In the genomic region with DNA sequence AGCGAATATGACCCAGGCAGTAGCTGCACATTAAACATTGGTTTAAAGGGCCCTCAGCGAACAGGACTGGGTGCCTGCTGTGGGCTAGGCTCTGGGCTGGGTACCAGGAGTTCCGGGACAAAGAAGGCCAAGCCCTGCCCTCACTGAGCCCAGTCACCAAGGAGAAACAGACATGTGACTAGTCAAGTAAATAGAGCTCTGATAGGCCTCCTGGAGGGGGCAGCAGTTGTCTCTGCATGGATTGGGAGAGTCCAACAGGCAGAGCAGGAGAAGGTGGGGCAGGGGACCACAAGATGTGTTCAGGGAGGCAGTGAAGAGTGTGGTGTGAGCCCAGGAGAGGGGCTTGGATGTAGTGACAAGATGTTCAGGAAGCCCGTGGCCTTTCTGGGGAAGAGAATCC, we compare ENCODE assay signal across 1 cellular context.
A peak's percentile ranks its signal among the peaks of the same experiment; 100 is the strongest.
TF ChIP-seq lines count a peak whose summit lies in the region.

No MANE protein-coding gene starts in this region.

TF ChIP-seq in HepG2, 621 proteins besides CTCF, POLR2A, EP300 and RAD21 (continued from another document and continues in another):
- TF ChIP-seq, protein P1, sequence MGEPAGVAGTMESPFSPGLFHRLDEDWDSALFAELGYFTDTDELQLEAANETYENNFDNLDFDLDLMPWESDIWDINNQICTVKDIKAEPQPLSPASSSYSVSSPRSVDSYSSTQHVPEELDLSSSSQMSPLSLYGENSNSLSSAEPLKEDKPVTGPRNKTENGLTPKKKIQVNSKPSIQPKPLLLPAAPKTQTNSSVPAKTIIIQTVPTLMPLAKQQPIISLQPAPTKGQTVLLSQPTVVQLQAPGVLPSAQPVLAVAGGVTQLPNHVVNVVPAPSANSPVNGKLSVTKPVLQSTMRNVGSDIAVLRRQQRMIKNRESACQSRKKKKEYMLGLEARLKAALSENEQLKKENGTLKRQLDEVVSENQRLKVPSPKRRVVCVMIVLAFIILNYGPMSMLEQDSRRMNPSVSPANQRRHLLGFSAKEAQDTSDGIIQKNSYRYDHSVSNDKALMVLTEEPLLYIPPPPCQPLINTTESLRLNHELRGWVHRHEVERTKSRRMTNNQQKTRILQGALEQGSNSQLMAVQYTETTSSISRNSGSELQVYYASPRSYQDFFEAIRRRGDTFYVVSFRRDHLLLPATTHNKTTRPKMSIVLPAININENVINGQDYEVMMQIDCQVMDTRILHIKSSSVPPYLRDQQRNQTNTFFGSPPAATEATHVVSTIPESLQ (CRISPR knock-in tag; conservative IDR thresholded peaks at IDR 0.05): no peak
- TF ChIP-seq KAT7 (CRISPR knock-in tag; IDR thresholded peaks at IDR 0.05; ENCODE audit: borderline replicate concordance) (0 out of 2 replicates have a peak, but pooled peaks have one; percentile 23), ISX (CRISPR knock-in tag; conservative IDR thresholded peaks at IDR 0.05) (no peak), ZNF224 (CRISPR knock-in tag; IDR thresholded peaks at IDR 0.05) (no peak), AKAP8 (CRISPR knock-in tag; IDR thresholded peaks at IDR 0.05) (no peak), ZNF430 (CRISPR knock-in tag; IDR thresholded peaks at IDR 0.05) (0 out of 2 replicates have a peak, but pooled peaks have one; percentile 53), ZNF263 (CRISPR knock-in tag; IDR thresholded peaks at IDR 0.05) (no peak), NCOA5 (CRISPR knock-in tag; IDR thresholded peaks at IDR 0.05) (no peak), FOXA3 (CRISPR knock-in tag; IDR thresholded peaks at IDR 0.05) (peak; percentile 78), ZNF101 (CRISPR knock-in tag; IDR thresholded peaks at IDR 0.05; ENCODE audit: borderline replicate concordance, low read depth) (no peak), PHF5A (CRISPR knock-in tag; IDR thresholded peaks at IDR 0.05; ENCODE audit: low read depth, unreplicated experiment) (no peak), MAZ (IDR thresholded peaks at IDR 0.05; ENCODE audit: borderline replicate concordance, low read depth, low read length) (no peak), MAZ (CRISPR knock-in tag; IDR thresholded peaks at IDR 0.05; ENCODE audit: low read depth) (no peak), PCBP2 (optimal IDR thresholded peaks at IDR 0.05; ENCODE audit: low read depth, low read length, poor library complexity, severe bottlenecking) (no peak), HDAC2 (CRISPR knock-in tag; IDR thresholded peaks at IDR 0.05) (peak; percentile 38; the same call in 1 of the 2 replicates), KLF16 (CRISPR knock-in tag; IDR thresholded peaks at IDR 0.05) (no peak), ZNF570 (CRISPR knock-in tag; IDR thresholded peaks at IDR 0.05; ENCODE audit: borderline replicate concordance) (no peak), ZNF121 (CRISPR knock-in tag; IDR thresholded peaks at IDR 0.05) (no peak), SALL2 (CRISPR knock-in tag; IDR thresholded peaks at IDR 0.05) (no peak), EZH2 (conservative IDR thresholded peaks at IDR 0.05; ENCODE audit: low read depth, low read length) (no peak), KLF6 (CRISPR knock-in tag; IDR thresholded peaks at IDR 0.05) (no peak), BHLHE40 (IDR thresholded peaks at IDR 0.05; ENCODE audit: low read length) (no peak), ZBTB42 (CRISPR knock-in tag; IDR thresholded peaks at IDR 0.05) (no peak), HHEX (CRISPR knock-in tag; IDR thresholded peaks at IDR 0.05) (no peak), NFKBIZ (CRISPR knock-in tag; IDR thresholded peaks at IDR 0.05) (no peak), ATAD3A (CRISPR knock-in tag; IDR thresholded peaks at IDR 0.05) (no peak), AHR (CRISPR knock-in tag; IDR thresholded peaks at IDR 0.05) (no peak), PLRG1 (conservative IDR thresholded peaks at IDR 0.05) (no peak), SIN3A (IDR thresholded peaks at IDR 0.05; ENCODE audit: borderline replicate concordance, low read depth, low read length) (no peak), NFYC (CRISPR knock-in tag; IDR thresholded peaks at IDR 0.05) (no peak), ZBTB21 (CRISPR knock-in tag; IDR thresholded peaks at IDR 0.05) (no peak), ZMYM3 (CRISPR knock-in tag; IDR thresholded peaks at IDR 0.05) (no peak), GTF3A (CRISPR knock-in tag; conservative IDR thresholded peaks at IDR 0.05) (no peak), ZNF431 (CRISPR knock-in tag; IDR thresholded peaks at IDR 0.05; ENCODE audit: borderline replicate concordance, low read depth) (no peak), ZEB1 (IDR thresholded peaks at IDR 0.05; ENCODE audit: insufficient replicate concordance, low read depth) (no peak), ZFP1 (CRISPR knock-in tag; IDR thresholded peaks at IDR 0.05) (no peak), THYN1 (CRISPR knock-in tag; IDR thresholded peaks at IDR 0.05; ENCODE audit: borderline replicate concordance, low read depth) (no peak), MTF2 (CRISPR knock-in tag; IDR thresholded peaks at IDR 0.05; ENCODE audit: borderline replicate concordance) (0 out of 2 replicates have a peak, but pooled peaks have one; percentile 42), ZNF317 (CRISPR knock-in tag; IDR thresholded peaks at IDR 0.05) (no peak), IKZF1 (IDR thresholded peaks at IDR 0.05) (no peak), SRSF9 (IDR thresholded peaks at IDR 0.05; ENCODE audit: borderline replicate concordance, insufficient read depth, low read depth, low read length, poor library complexity, severe bottlenecking) (no peak), ZBTB38 (CRISPR knock-in tag; IDR thresholded peaks at IDR 0.05) (peak; percentile 22; the same call in 1 of the 2 replicates)
- TF ChIP-seq, protein P2, sequence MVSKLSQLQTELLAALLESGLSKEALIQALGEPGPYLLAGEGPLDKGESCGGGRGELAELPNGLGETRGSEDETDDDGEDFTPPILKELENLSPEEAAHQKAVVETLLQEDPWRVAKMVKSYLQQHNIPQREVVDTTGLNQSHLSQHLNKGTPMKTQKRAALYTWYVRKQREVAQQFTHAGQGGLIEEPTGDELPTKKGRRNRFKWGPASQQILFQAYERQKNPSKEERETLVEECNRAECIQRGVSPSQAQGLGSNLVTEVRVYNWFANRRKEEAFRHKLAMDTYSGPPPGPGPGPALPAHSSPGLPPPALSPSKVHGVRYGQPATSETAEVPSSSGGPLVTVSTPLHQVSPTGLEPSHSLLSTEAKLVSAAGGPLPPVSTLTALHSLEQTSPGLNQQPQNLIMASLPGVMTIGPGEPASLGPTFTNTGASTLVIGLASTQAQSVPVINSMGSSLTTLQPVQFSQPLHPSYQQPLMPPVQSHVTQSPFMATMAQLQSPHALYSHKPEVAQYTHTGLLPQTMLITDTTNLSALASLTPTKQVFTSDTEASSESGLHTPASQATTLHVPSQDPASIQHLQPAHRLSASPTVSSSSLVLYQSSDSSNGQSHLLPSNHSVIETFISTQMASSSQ (IDR thresholded peaks at IDR 0.05; ENCODE audit: low read depth): no peak
- TF ChIP-seq, protein P2 (CRISPR knock-in tag; IDR thresholded peaks at IDR 0.05; ENCODE audit: borderline replicate concordance): no peak
- TF ChIP-seq, protein P3, sequence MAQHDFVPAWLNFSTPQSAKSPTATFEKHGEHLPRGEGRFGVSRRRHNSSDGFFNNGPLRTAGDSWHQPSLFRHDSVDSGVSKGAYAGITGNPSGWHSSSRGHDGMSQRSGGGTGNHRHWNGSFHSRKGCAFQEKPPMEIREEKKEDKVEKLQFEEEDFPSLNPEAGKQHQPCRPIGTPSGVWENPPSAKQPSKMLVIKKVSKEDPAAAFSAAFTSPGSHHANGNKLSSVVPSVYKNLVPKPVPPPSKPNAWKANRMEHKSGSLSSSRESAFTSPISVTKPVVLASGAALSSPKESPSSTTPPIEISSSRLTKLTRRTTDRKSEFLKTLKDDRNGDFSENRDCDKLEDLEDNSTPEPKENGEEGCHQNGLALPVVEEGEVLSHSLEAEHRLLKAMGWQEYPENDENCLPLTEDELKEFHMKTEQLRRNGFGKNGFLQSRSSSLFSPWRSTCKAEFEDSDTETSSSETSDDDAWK (CRISPR knock-in tag; IDR thresholded peaks at IDR 0.05): no peak
- TF ChIP-seq, protein P4, sequence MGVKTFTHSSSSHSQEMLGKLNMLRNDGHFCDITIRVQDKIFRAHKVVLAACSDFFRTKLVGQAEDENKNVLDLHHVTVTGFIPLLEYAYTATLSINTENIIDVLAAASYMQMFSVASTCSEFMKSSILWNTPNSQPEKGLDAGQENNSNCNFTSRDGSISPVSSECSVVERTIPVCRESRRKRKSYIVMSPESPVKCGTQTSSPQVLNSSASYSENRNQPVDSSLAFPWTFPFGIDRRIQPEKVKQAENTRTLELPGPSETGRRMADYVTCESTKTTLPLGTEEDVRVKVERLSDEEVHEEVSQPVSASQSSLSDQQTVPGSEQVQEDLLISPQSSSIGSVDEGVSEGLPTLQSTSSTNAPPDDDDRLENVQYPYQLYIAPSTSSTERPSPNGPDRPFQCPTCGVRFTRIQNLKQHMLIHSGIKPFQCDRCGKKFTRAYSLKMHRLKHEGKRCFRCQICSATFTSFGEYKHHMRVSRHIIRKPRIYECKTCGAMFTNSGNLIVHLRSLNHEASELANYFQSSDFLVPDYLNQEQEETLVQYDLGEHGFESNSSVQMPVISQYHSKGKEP (CRISPR knock-in tag; IDR thresholded peaks at IDR 0.05): no peak
- TF ChIP-seq, protein P5, sequence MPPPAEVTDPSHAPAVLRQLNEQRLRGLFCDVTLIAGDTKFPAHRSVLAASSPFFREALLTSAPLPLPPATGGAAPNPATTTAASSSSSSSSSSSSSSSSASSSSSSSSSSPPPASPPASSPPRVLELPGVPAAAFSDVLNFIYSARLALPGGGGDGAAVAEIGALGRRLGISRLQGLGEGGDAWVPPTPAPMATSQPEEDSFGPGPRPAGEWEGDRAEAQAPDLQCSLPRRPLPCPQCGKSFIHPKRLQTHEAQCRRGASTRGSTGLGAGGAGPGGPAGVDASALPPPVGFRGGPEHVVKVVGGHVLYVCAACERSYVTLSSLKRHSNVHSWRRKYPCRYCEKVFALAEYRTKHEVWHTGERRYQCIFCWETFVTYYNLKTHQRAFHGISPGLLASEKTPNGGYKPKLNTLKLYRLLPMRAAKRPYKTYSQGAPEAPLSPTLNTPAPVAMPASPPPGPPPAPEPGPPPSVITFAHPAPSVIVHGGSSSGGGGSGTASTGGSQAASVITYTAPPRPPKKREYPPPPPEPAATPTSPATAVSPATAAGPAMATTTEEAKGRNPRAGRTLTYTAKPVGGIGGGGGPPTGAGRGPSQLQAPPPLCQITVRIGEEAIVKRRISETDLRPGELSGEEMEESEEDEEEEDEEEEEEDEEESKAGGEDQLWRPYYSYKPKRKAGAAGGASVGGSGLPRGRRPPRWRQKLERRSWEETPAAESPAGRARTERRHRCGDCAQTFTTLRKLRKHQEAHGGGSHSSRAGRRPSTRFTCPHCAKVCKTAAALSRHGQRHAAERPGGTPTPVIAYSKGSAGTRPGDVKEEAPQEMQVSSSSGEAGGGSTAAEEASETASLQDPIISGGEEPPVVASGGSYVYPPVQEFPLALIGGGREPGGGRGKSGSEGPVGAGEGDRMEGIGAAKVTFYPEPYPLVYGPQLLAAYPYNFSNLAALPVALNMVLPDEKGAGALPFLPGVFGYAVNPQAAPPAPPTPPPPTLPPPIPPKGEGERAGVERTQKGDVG (CRISPR knock-in tag; IDR thresholded peaks at IDR 0.05; ENCODE audit: borderline replicate concordance): no peak
- TF ChIP-seq, protein P6, sequence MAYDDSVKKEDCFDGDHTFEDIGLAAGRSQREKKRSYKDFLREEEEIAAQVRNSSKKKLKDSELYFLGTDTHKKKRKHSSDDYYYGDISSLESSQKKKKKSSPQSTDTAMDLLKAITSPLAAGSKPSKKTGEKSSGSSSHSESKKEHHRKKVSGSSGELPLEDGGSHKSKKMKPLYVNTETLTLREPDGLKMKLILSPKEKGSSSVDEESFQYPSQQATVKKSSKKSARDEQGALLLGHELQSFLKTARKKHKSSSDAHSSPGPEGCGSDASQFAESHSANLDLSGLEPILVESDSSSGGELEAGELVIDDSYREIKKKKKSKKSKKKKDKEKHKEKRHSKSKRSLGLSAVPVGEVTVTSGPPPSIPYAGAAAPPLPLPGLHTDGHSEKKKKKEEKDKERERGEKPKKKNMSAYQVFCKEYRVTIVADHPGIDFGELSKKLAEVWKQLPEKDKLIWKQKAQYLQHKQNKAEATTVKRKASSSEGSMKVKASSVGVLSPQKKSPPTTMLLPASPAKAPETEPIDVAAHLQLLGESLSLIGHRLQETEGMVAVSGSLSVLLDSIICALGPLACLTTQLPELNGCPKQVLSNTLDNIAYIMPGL (CRISPR knock-in tag; IDR thresholded peaks at IDR 0.05; ENCODE audit: borderline replicate concordance in 1 of 2, low read depth in 1 of 2): 0 out of 4 replicates have a peak, but pooled peaks of 1 of the 2 experiments have one; percentile 50
- TF ChIP-seq, protein P7, sequence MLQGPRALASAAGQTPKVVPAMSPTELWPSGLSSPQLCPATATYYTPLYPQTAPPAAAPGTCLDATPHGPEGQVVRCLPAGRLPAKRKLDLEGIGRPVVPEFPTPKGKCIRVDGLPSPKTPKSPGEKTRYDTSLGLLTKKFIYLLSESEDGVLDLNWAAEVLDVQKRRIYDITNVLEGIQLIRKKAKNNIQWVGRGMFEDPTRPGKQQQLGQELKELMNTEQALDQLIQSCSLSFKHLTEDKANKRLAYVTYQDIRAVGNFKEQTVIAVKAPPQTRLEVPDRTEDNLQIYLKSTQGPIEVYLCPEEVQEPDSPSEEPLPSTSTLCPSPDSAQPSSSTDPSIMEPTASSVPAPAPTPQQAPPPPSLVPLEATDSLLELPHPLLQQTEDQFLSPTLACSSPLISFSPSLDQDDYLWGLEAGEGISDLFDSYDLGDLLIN (CRISPR knock-in tag; IDR thresholded peaks at IDR 0.05; ENCODE audit: borderline replicate concordance): no peak
- TF ChIP-seq, protein P8, sequence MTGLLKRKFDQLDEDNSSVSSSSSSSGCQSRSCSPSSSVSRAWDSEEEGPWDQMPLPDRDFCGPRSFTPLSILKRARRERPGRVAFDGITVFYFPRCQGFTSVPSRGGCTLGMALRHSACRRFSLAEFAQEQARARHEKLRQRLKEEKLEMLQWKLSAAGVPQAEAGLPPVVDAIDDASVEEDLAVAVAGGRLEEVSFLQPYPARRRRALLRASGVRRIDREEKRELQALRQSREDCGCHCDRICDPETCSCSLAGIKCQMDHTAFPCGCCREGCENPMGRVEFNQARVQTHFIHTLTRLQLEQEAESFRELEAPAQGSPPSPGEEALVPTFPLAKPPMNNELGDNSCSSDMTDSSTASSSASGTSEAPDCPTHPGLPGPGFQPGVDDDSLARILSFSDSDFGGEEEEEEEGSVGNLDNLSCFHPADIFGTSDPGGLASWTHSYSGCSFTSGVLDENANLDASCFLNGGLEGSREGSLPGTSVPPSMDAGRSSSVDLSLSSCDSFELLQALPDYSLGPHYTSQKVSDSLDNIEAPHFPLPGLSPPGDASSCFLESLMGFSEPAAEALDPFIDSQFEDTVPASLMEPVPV (CRISPR knock-in tag; IDR thresholded peaks at IDR 0.05): no peak
- TF ChIP-seq, protein P9, sequence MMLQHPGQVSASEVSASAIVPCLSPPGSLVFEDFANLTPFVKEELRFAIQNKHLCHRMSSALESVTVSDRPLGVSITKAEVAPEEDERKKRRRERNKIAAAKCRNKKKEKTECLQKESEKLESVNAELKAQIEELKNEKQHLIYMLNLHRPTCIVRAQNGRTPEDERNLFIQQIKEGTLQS (CRISPR knock-in tag; IDR thresholded peaks at IDR 0.05): no peak
